8 cellular contexts compared by ENCODE assay signal in the genomic region with DNA sequence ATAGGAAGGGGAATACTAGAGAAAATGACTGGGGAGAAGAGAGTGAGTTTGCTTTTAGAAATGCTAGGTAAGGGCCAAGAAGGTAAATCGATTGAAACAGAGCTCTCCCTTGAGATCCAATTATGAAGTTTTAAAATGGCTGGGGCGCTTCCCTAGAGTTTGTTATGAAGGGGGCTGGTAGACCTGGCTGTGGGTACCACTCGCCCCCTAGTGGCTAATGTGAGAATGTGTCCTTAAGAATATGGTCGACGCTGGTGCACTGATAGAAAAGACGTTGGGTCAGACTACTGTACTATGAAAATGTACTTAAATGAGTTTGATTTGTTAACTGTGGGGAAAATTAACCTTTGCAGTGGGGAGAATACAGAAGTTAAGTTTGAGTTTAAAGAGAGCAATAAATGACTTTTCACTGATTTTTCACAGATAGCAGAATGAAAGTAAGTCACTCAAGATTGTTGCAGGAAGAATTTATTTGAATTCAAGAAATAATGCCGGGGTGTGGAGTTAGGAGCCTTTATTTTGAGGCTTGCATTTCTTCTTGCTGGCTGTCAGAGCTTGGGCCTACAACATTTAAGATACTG.
DNase-seq lines count a peak whose midpoint lies in the region; ATAC-seq, FAIRE-seq and TF ChIP-seq lines count a peak whose summit lies in the region.

No MANE protein-coding gene starts in this region.

- peak overlapping the region; percentile 25 for H2AFZ ChIP-seq in SU-DHL-6 (ENCODE audit: low read depth, low read length, severe bottlenecking)

- H4K20me1 ChIP-seq in SU-DHL-6 (ENCODE audit: low read depth, low read length): no peaks in the 10 kb centered on the region

- H3K36me3 ChIP-seq in SU-DHL-6 (ENCODE audit: low read length): no peaks in the 10 kb centered on the region

- FAIRE-seq in A204.1 (lab: Jason Lieb, UNC): peak; percentile 81

- in situ Hi-C loops in astrocyte of the spinal cord (cut with HindIII; ENCODE audit: low sequenced_read_pairs): no loop called here

- H3K4me3 ChIP-seq in SU-DHL-6 (ENCODE audit: insufficient read depth, low read length, poor library complexity, severe bottlenecking) (no peak overlapping the region), astrocyte of the spinal cord (ENCODE audit: low read depth, low read length) (no peak overlapping the region)

- no peaks in the 10 kb centered on the region for H3K79me2 ChIP-seq in SU-DHL-6 (ENCODE audit: insufficient read depth, low read length)

- no peaks in the 10 kb centered on the region for H3K27me3 ChIP-seq in SU-DHL-6 (ENCODE audit: low read length)

- no peak overlapping the region for H3K9ac ChIP-seq in SU-DHL-6 (ENCODE audit: low read length)

- ATAC-seq in GM18499 (IDR thresholded peaks at IDR 0.05; ENCODE audit: insufficient read depth, unreplicated experiment): peak; percentile 78
- ATAC-seq in HG02870 (IDR thresholded peaks at IDR 0.05; ENCODE audit: unreplicated experiment): peak; percentile 96

- peak; percentile 92 for TF ChIP-seq CTCF in SU-DHL-6 (IDR thresholded peaks at IDR 0.05; ENCODE audit: insufficient read depth, low read length, poor library complexity, severe bottlenecking)
- TF ChIP-seq CTCF in astrocyte of the spinal cord (IDR thresholded peaks at IDR 0.05; ENCODE audit: low read depth, low read length): peak; percentile 88

- no peaks in the 10 kb centered on the region for H3K9me3 ChIP-seq in SU-DHL-6 (ENCODE audit: insufficient read depth, low read length)

- H3K4me2 ChIP-seq in SU-DHL-6 (ENCODE audit: low read depth, low read length, poor library complexity, severe bottlenecking): peak overlapping the region; percentile 4

- DNase-seq in NCI-H1417 treated with DMSO at 0.1 percent for 48 hours (lab: John Stamatoyannopoulos, UW) (peak; percentile 80), astrocyte of the spinal cord (ENCODE audit: low read depth, low spot score) (peak; percentile 79), iPS-NIHi7 (ENCODE audit: extremely low spot score) (peak; percentile 78)
- DNase-seq in stimulated activated CD4-positive, alpha-beta T cell treated with anti-CD3 and anti-CD28 coated beads, Interleukin-12 subunit alpha, Interleukin-12 subunit beta, amount 100 ng/mL, for 48 hours (ENCODE audit: low read depth in 2 of 3, low spot score in 1 of 3): peak; percentile 15 to 38 (median 24)

- no peaks in the 10 kb centered on the region for H3F3A ChIP-seq in SU-DHL-6 (ENCODE audit: insufficient read depth)

- H3K9me2 ChIP-seq in SU-DHL-6 (replicated peaks; ENCODE audit: insufficient read depth, low read length): no peaks in the 10 kb centered on the region

- H3K27ac ChIP-seq in SU-DHL-6 (ENCODE audit: low read depth, low read length): no peak overlapping the region

Comparison
In these comparisons a context has a peak if more than half of its experiments do, and no peak if none do; other contexts are left out.
1. DNase-seq: peak in every context shown above with its lines; median percentile 80 in NCI-H1417 treated with DMSO at 0.1 percent for 48 hours; 79 in astrocyte of the spinal cord; 78 in iPS-NIHi7; 24 in stimulated activated CD4-positive, alpha-beta T cell treated with anti-CD3 and anti-CD28 coated beads, Interleukin-12 subunit alpha, Interleukin-12 subunit beta, amount 100 ng/mL, for 48 hours.